In the genomic region with DNA sequence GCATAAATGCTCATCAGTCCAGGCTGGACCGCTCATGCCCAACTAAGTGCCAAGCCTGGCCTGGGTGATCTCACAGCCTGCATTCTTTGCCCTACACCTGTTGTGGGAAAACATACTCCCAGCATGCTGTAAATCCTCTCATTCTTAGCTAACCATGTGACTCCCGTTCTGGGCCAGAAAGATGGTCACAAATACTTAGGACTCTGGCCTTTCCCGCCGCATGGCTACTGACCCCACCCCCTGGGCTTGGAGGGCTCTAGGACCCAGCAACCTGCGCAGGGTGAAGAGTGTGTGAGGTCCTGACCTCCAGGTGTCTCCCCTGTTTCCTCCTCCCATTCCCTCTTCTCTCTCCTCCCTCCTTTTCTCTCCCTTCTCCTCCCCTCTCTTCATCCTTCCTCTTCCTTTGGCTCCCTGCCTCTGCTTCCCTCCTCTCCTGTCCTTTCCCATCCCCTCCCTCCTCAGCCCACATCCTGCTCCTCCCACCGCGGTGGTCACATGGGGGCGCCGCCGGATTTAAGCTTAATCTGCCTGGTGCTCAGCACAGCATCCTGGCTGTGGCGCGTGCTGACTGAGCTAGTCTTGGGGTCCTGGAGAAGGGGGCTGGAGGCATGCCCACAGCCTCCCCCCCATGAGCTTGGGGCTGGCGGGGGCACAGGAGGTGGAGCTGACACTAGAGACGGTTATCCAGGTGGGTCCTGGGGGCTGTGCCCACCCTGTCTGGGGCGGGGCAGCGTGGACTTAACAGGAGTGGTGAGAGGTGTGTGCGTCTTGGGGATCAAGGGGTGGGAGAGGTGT, we compare ENCODE assay signal across 8 cellular contexts. TPM values are rescaled to one million over a fixed set of nuclear protein-coding genes. Genes with fewer than 3 reads are reported as not detected.
A peak's percentile ranks its signal among the peaks of the same experiment; 100 is the strongest.
DNase-seq lines count a peak whose midpoint lies in the region; ATAC-seq, FAIRE-seq and TF ChIP-seq lines count a peak whose summit lies in the region.

Gene CROCC (plus strand): TSS at position 541 of the 795 bp plus-strand sequence. CDS start 88 bp downstream, at position 629.

- H3K9me2 ChIP-seq in DOHH2 (replicated peaks; ENCODE audit: control insufficient read depth, low read length), result no peaks in the 10 kb centered on the region

- H2BK12ac ChIP-seq in neuronal stem cell (ENCODE audit: low read length), result peak within 1 kb of the TSS; percentile 94

- H2BK15ac ChIP-seq in neuronal stem cell (ENCODE audit: low read length), result peak within 1 kb of the TSS; percentile 86

- H3K4me1 ChIP-seq in DOHH2 (ENCODE audit: control insufficient read depth, low read length) (peaks cover 15% of the 10 kb centered on the region), neuronal stem cell (ENCODE audit: control insufficient read depth in 2 of 2, insufficient read depth in 1 of 2, low read depth in 1 of 2, low read length in 2 of 2) (peaks cover 21 to 32% of the 10 kb centered on the region in 2 donors)

- TF ChIP-seq CTCF in DOHH2 (IDR thresholded peaks at IDR 0.05; ENCODE audit: low read depth, low read length, poor library complexity, severe bottlenecking), result peak; percentile 30

- peak within 1 kb of the TSS; percentile 89 for H3K4ac ChIP-seq in neuronal stem cell (ENCODE audit: low read length)

- H2BK5ac ChIP-seq in neuronal stem cell (ENCODE audit: low read length), result peak within 1 kb of the TSS; percentile 87

- no peak for ATAC-seq in GM21529 (IDR thresholded peaks at IDR 0.05; ENCODE audit: unreplicated experiment)

- peak within 1 kb of the TSS; percentile 34 for H2BK120ac ChIP-seq in neuronal stem cell (ENCODE audit: low read depth, low read length)

- H3K4me3 ChIP-seq in DOHH2 (ENCODE audit: low read length) (peak within 1 kb of the TSS; percentile 59), neuronal stem cell (ENCODE audit: low read length in 2 of 2) (peak within 1 kb of the TSS; percentile 47 to 75)

- peak within 1 kb of the TSS; percentile 74 for H3K4me2 ChIP-seq in DOHH2 (ENCODE audit: low read length)
- H3K4me2 ChIP-seq in neuronal stem cell (ENCODE audit: insufficient read depth, low read length, poor library complexity, severe bottlenecking), result peak within 1 kb of the TSS; percentile 99

- no CpG with 5 or more reads among the region's 17 CpGs for WGBS in neuronal stem cell (ENCODE audit: extremely low coverage in 2 of 2, insufficient read length in 2 of 2, insufficient replicate concordance in 1 of 2), 2 donors

- peak within 1 kb of the TSS; percentile 99 for H2AK5ac ChIP-seq in neuronal stem cell (ENCODE audit: low read depth, low read length)

- peak within 1 kb of the TSS; percentile 99 for H3K14ac ChIP-seq in neuronal stem cell (ENCODE audit: low read length)

- peak within 1 kb of the TSS; percentile 99 for H4K91ac ChIP-seq in neuronal stem cell (ENCODE audit: low read depth, low read length, poor library complexity)

- DNase-seq in NCI-H2029 (lab: John Stamatoyannopoulos, UW), result peak; percentile 84
- DNase-seq in activated CD8-positive, alpha-beta memory T cell treated with anti-CD3 and anti-CD28 coated beads, Interleukin-2, amount 50 U/mL, for 48 hours, result peak; percentile 84
- peak in 1 of 2 donors; percentile 61 for DNase-seq in frontal cortex (ENCODE audit: low spot score in 2 of 2)
- DNase-seq in neuronal stem cell (ENCODE audit: low spot score), result peak; percentile 75
- DNase-seq in NOMO-1 (lab: John Stamatoyannopoulos, UW; ENCODE audit: unreplicated experiment in 2 of 2), result no peak
- no peak for DNase-seq in pons (ENCODE audit: low spot score)

- H3K79me1 ChIP-seq in neuronal stem cell (ENCODE audit: low read depth, low read length), result peaks cover 23% of the 10 kb centered on the region

- H3K27ac ChIP-seq in DOHH2 (ENCODE audit: low read depth, low read length) (no peak within 1 kb of the TSS), neuronal stem cell (replicated peaks; ENCODE audit: low read length) (peak within 1 kb of the TSS; percentile 85)

- H4K8ac ChIP-seq in neuronal stem cell (ENCODE audit: low read depth, low read length), result peak within 1 kb of the TSS; percentile 65

- H3K79me2 ChIP-seq in DOHH2 (ENCODE audit: control insufficient read depth, low read length), result no peaks in the 10 kb centered on the region

- H3K9ac ChIP-seq in neuronal stem cell (ENCODE audit: low read depth, low read length, poor library complexity), result peak within 1 kb of the TSS; percentile 91

- H3K27me3 ChIP-seq in DOHH2 (ENCODE audit: control insufficient read depth, low read length) (no peaks in the 10 kb centered on the region), neuronal stem cell (ENCODE audit: control insufficient read depth in 3 of 3, insufficient read depth in 3 of 3, low read depth in 1 of 3, low read length in 3 of 3) (no peaks in the 10 kb centered on the region)

- no peaks in the 10 kb centered on the region for H4K20me1 ChIP-seq in DOHH2 (ENCODE audit: control insufficient read depth, insufficient read depth, low read depth, low read length)

- H3K36me3 ChIP-seq in DOHH2 (ENCODE audit: control insufficient read depth, low read length) (no peaks in the 10 kb centered on the region), neuronal stem cell (replicated peaks in 1 of 2; ENCODE audit: control insufficient read depth in 2 of 2, insufficient read depth in 2 of 2, low read length in 2 of 2) (no peaks in the 10 kb centered on the region)

- peak within 1 kb of the TSS; percentile 99 for H3K18ac ChIP-seq in neuronal stem cell (ENCODE audit: low read length)

- no peaks in the 10 kb centered on the region for H3F3A ChIP-seq in DOHH2 (ENCODE audit: control insufficient read depth, insufficient read depth)

- FAIRE-seq in frontal cortex (lab: Jason Lieb, UNC), result no peak

- H2AFZ ChIP-seq in neuronal stem cell (ENCODE audit: low read length), result peak within 1 kb of the TSS; percentile 85

- peak within 1 kb of the TSS; percentile 85 for H3K23ac ChIP-seq in neuronal stem cell (ENCODE audit: low read depth, low read length, poor library complexity)

- H3K9me3 ChIP-seq in DOHH2 (ENCODE audit: control insufficient read depth, insufficient read depth, low read length), result no peaks in the 10 kb centered on the region
- no peaks in the 10 kb centered on the region for H3K9me3 ChIP-seq in neuronal stem cell (replicated peaks in 1 of 2; ENCODE audit: control insufficient read depth in 2 of 2, insufficient read depth in 1 of 2, low read depth in 1 of 2, low read length in 2 of 2)

RNA-seq across cellular contexts. Expression of gene CROCC, which starts in this region (rescaled TPM):
- total RNA-seq in frontal cortex, result 17.5 TPM
- 26.8 TPM for polyA plus RNA-seq in neuronal stem cell (2013, experiment 1 of 2)
- 24.4 TPM for polyA plus RNA-seq in neuronal stem cell (2013, experiment 2 of 2)

Comparison
In these comparisons a context has a peak if more than half of its experiments do, and no peak if none do; other contexts are left out.
1. DNase-seq: peak in NCI-H2029 (single experiment), activated CD8-positive, alpha-beta memory T cell treated with anti-CD3 and anti-CD28 coated beads, Interleukin-2, amount 50 U/mL, for 48 hours (single experiment) and neuronal stem cell (single experiment); none in NOMO-1 (0 of 2) and pons (single experiment).